ENCODE assay signal across 1 cellular context in genomic region chr2:38533180-38533579, GRCh38.
TF ChIP-seq lines count a peak whose summit lies in the region.

No MANE protein-coding gene starts in this region.

TF ChIP-seq in GM12878, 131 proteins besides CTCF, POLR2A, EP300 and RAD21 (continued from another document and continues in another):
- TF ChIP-seq IRF3 (IDR thresholded peaks at IDR 0.05) (no peak), STAT3 (IDR thresholded peaks at IDR 0.05; ENCODE audit: low read depth, low read length) (no peak), JUND (IDR thresholded peaks at IDR 0.05; ENCODE audit: low read depth, low read length) (no peak), TBL1XR1 (IDR thresholded peaks at IDR 0.05; ENCODE audit: low read depth, low read length) (no peak), FOXM1 (IDR thresholded peaks at IDR 0.05; ENCODE audit: low read depth, low read length) (no peak), FOXK2 (IDR thresholded peaks at IDR 0.05) (no peak; the same call in 1 of the 2 replicates), PRDM15 (CRISPR knock-in tag; IDR thresholded peaks at IDR 0.05) (no peak), EZH2 (IDR thresholded peaks at IDR 0.05; ENCODE audit: borderline replicate concordance, control insufficient read depth, low read depth, low read length) (no peak), POU2F2 (IDR thresholded peaks at IDR 0.05; ENCODE audit: borderline replicate concordance, low read depth, low read length) (peak; percentile 89; the same call in 2 of the 3 replicates), SREBF1 (IDR thresholded peaks at IDR 0.05; ENCODE audit: low read length) (no peak), ZNF622 (IDR thresholded peaks at IDR 0.05) (no peak), TCF12 (IDR thresholded peaks at IDR 0.05; ENCODE audit: low read depth, low read length) (peak; percentile 73; the same call in 1 of the 2 replicates), ZNF217 (IDR thresholded peaks at IDR 0.05) (no peak), SP1 (IDR thresholded peaks at IDR 0.05; ENCODE audit: low read depth, low read length) (peak; percentile 68), IKZF1 (conservative IDR thresholded peaks at IDR 0.05) (peak; percentile 60), MTA2 (IDR thresholded peaks at IDR 0.05; ENCODE audit: low read depth) (peak; percentile 54; the same call in 1 of the 2 replicates), ZNF384 (IDR thresholded peaks at IDR 0.05; ENCODE audit: borderline replicate concordance, low read depth, low read length) (no peak), GATAD2B (conservative IDR thresholded peaks at IDR 0.05; ENCODE audit: low read depth) (no peak), MXI1 (IDR thresholded peaks at IDR 0.05; ENCODE audit: low read depth, low read length) (no peak), E2F4 (IDR thresholded peaks at IDR 0.05; ENCODE audit: low read depth, low read length) (no peak), POLR2AphosphoS5 (IDR thresholded peaks at IDR 0.05; ENCODE audit: low read length) (no peak), CREM (IDR thresholded peaks at IDR 0.05; ENCODE audit: low read depth) (0 out of 2 replicates have a peak, but pooled peaks have one; percentile 34), SMC3 (IDR thresholded peaks at IDR 0.05; ENCODE audit: borderline replicate concordance, low read length) (no peak), ELK1 (IDR thresholded peaks at IDR 0.05; ENCODE audit: low read depth, low read length) (peak; percentile 41; the same call in 1 of the 2 replicates), SKIL (IDR thresholded peaks at IDR 0.05; ENCODE audit: low read depth, poor library complexity, severe bottlenecking) (no peak), TAF1 (IDR thresholded peaks at IDR 0.05; ENCODE audit: borderline replicate concordance, low read depth, low read length) (no peak), CBFB (IDR thresholded peaks at IDR 0.05; ENCODE audit: low read depth) (no peak), BHLHE40 (IDR thresholded peaks at IDR 0.05; ENCODE audit: borderline replicate concordance in 1 of 2, low read depth in 2 of 2, low read length in 1 of 2) (peak; percentile 81 to 89; a peak in 3 of 4 replicates), BRCA1 (IDR thresholded peaks at IDR 0.05; ENCODE audit: low read depth, low read length) (no peak), USF1 (IDR thresholded peaks at IDR 0.05; ENCODE audit: borderline replicate concordance, extremely low read length, insufficient read depth, low read depth, low read length) (no peak), JUNB (IDR thresholded peaks at IDR 0.05) (no peak), BCLAF1 (IDR thresholded peaks at IDR 0.05) (no peak), GABPA (IDR thresholded peaks at IDR 0.05; ENCODE audit: low read depth) (no peak), MYB (IDR thresholded peaks at IDR 0.05; ENCODE audit: borderline replicate concordance, low read depth, low read length) (no peak), SREBF2 (IDR thresholded peaks at IDR 0.05; ENCODE audit: low read length) (no peak), PML (IDR thresholded peaks at IDR 0.05; ENCODE audit: low read length) (no peak), E4F1 (IDR thresholded peaks at IDR 0.05; ENCODE audit: borderline replicate concordance, partially characterized antibody) (no peak), IKZF2 (IDR thresholded peaks at IDR 0.05) (peak; percentile 53 to 57; a peak in 2 of 4 replicates), RFX5 (IDR thresholded peaks at IDR 0.05; ENCODE audit: low read depth, low read length) (no peak), RBBP5 (conservative IDR thresholded peaks at IDR 0.05) (no peak), ZBTB11 (CRISPR knock-in tag; IDR thresholded peaks at IDR 0.05) (no peak), RELA (IDR thresholded peaks at IDR 0.05; ENCODE audit: borderline replicate concordance, partially characterized antibody) (no peak), ASH2L (IDR thresholded peaks at IDR 0.05; ENCODE audit: borderline replicate concordance, low read depth) (no peak), ETV6 (conservative IDR thresholded peaks at IDR 0.05 in 1 of 2, IDR thresholded peaks at IDR 0.05 in 1 of 2; ENCODE audit: borderline replicate concordance in 1 of 2, low read depth in 1 of 2) (0 out of 4 replicates have a peak, but pooled peaks of 1 of the 2 experiments have one; percentile 18), TCF7 (IDR thresholded peaks at IDR 0.05; ENCODE audit: borderline replicate concordance) (no peak), IRF4 (IDR thresholded peaks at IDR 0.05; ENCODE audit: low read depth, low read length) (peak; percentile 95), KLF5 (IDR thresholded peaks at IDR 0.05; ENCODE audit: partially characterized antibody) (no peak)
